19 cellular contexts compared by ENCODE assay signal in the genomic region with DNA sequence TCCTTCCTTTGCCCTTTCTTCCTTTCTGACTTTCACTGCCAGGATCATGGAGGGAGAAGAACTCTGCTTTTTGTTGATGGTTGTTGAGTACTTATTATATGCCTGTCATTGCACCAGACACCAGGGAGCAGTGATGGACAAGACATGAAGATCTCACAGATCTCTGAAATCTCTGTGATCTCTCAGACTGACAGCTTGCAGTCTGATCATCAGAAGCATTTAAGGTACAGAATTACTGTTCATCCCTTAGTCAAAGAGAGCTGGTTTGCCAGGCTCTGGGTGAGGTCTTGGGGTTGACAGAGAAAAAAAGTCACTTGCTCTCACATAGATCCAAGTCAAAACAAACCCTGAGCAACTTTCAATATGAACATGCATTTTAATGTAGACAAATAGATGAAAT.
DNase-seq lines count a peak whose midpoint lies in the region; ATAC-seq and TF ChIP-seq lines count a peak whose summit lies in the region.
"Had no signal": no experiment of that assay in that cellular context is flagged by ENCODE, and none has a peak within 500 bp of the region (broad histone marks: within the 10 kb centered on the region; RNA-seq: fewer than 3 reads in every experiment).

No MANE protein-coding gene starts in this region.

- no peak overlapping the region for H3K27ac Mint-ChIP-seq in activated CD8-positive, alpha-beta T cell treated with anti-CD3 and anti-CD28 coated beads for 36 hours
- no peak overlapping the region for H3K27ac Mint-ChIP-seq in activated CD8-positive, alpha-beta T cell treated with anti-CD3 and anti-CD28 coated beads, Interleukin-2, amount 10 ng/mL, durations not matched to agents 7 days and 5 days
- H3K27ac Mint-ChIP-seq in stimulated activated effector memory CD8-positive, alpha-beta T cell treated with anti-CD3 and anti-CD28 coated beads, Interleukin-12 subunit alpha, Interleukin-12 subunit beta, amount 100 ng/mL, for 72 hours = no peak overlapping the region
- no peak overlapping the region for H3K27ac Mint-ChIP-seq in endodermal cell
- H3K27ac Mint-ChIP-seq: CD4-positive, alpha-beta T cell had no signal

- H3K9me3 ChIP-seq in endodermal cell (ENCODE audit: control insufficient read depth, low read length) = no peaks in the 10 kb centered on the region

- no peaks in the 10 kb centered on the region for H3K36me3 ChIP-seq in endodermal cell (ENCODE audit: control insufficient read depth, insufficient read depth, low read length)

- H3K4me1 Mint-ChIP-seq in activated CD8-positive, alpha-beta T cell treated with anti-CD3 and anti-CD28 coated beads for 36 hours (ENCODE audit: low read depth) = peaks cover 5% of the 10 kb centered on the region
- peaks cover 2% of the 10 kb centered on the region for H3K4me1 Mint-ChIP-seq in activated CD8-positive, alpha-beta T cell treated with anti-CD3 and anti-CD28 coated beads, Interleukin-2, amount 10 ng/mL, durations not matched to agents 7 days and 5 days (ENCODE audit: low read depth)
- H3K4me1 Mint-ChIP-seq in stimulated activated effector memory CD8-positive, alpha-beta T cell treated with anti-CD3 and anti-CD28 coated beads, Interleukin-12 subunit alpha, Interleukin-12 subunit beta, amount 100 ng/mL, for 72 hours = peaks cover 11% of the 10 kb centered on the region
- no peaks in the 10 kb centered on the region for H3K4me1 Mint-ChIP-seq in endodermal cell
- H3K4me1 Mint-ChIP-seq: IgD-negative memory B cell had no signal

- no peaks in the 10 kb centered on the region for H3K36me3 Mint-ChIP-seq in activated CD8-positive, alpha-beta T cell treated with anti-CD3 and anti-CD28 coated beads for 36 hours (ENCODE audit: low read depth)
- H3K36me3 Mint-ChIP-seq in activated CD8-positive, alpha-beta T cell treated with anti-CD3 and anti-CD28 coated beads, Interleukin-2, amount 10 ng/mL, durations not matched to agents 7 days and 5 days (ENCODE audit: low read depth) = no peaks in the 10 kb centered on the region
- no peaks in the 10 kb centered on the region for H3K36me3 Mint-ChIP-seq in stimulated activated effector memory CD8-positive, alpha-beta T cell treated with anti-CD3 and anti-CD28 coated beads, Interleukin-12 subunit alpha, Interleukin-12 subunit beta, amount 100 ng/mL, for 72 hours
- H3K36me3 Mint-ChIP-seq in endodermal cell (ENCODE audit: low read depth) = peaks cover 3% of the 10 kb centered on the region

- no peaks in the 10 kb centered on the region for H3K27me3 Mint-ChIP-seq in activated CD8-positive, alpha-beta T cell treated with anti-CD3 and anti-CD28 coated beads for 36 hours
- H3K27me3 Mint-ChIP-seq in activated CD8-positive, alpha-beta T cell treated with anti-CD3 and anti-CD28 coated beads, Interleukin-2, amount 10 ng/mL, durations not matched to agents 7 days and 5 days (ENCODE audit: low read depth) = no peaks in the 10 kb centered on the region
- no peaks in the 10 kb centered on the region for H3K27me3 Mint-ChIP-seq in endodermal cell (ENCODE audit: insufficient read depth)
- H3K27me3 Mint-ChIP-seq: CD4-positive, alpha-beta T cell; IgD-negative memory B cell had no signal

- H3K4me3 Mint-ChIP-seq in activated CD8-positive, alpha-beta T cell treated with anti-CD3 and anti-CD28 coated beads for 36 hours = no peak overlapping the region
- H3K4me3 Mint-ChIP-seq in activated CD8-positive, alpha-beta T cell treated with anti-CD3 and anti-CD28 coated beads, Interleukin-2, amount 10 ng/mL, durations not matched to agents 7 days and 5 days = no peak overlapping the region
- H3K4me3 Mint-ChIP-seq in stimulated activated effector memory CD8-positive, alpha-beta T cell treated with anti-CD3 and anti-CD28 coated beads, Interleukin-12 subunit alpha, Interleukin-12 subunit beta, amount 100 ng/mL, for 72 hours = no peak overlapping the region
- H3K4me3 Mint-ChIP-seq in endodermal cell = no peak overlapping the region
- H3K4me3 Mint-ChIP-seq: CD4-positive, alpha-beta T cell; H9; IgD-negative memory B cell had no signal

- H3K27ac ChIP-seq in endodermal cell (ENCODE audit: low read depth, low read length) = no peak overlapping the region
- H3K27ac ChIP-seq: HL-60 had no signal

- no peak overlapping the region for H3K9ac ChIP-seq in endodermal cell (ENCODE audit: extremely low read depth, low read length, poor library complexity, severe bottlenecking)

- TF ChIP-seq CTCF in activated CD8-positive, alpha-beta T cell treated with anti-CD3 and anti-CD28 coated beads for 36 hours (IDR thresholded peaks at IDR 0.05) = no peak
- TF ChIP-seq CTCF in endodermal cell (conservative IDR thresholded peaks at IDR 0.05) = no peak

- POLR2A ChIA-PET in activated CD8-positive, alpha-beta T cell treated with anti-CD3 and anti-CD28 coated beads for 36 hours (lab: Charles Lee) = no interaction called here
- POLR2A ChIA-PET in activated CD8-positive, alpha-beta T cell treated with anti-CD3 and anti-CD28 coated beads, Interleukin-2, amount 10 ng/mL, durations not matched to agents 7 days and 5 days (lab: Charles Lee) = interaction anchor here (0.6 kb wide), 1 partner anchor 73 kb away, joined by 3 read pairs; no protein-coding TSS in a partner anchor

- in situ Hi-C loops in SK-MEL-5 (cut with HindIII; ENCODE audit: low pct_unique_long_range_greater_than_20kb, low sequenced_read_pairs) = no loop called here

- H3K9me3 Mint-ChIP-seq in activated CD8-positive, alpha-beta T cell treated with anti-CD3 and anti-CD28 coated beads for 36 hours = peaks cover 4% of the 10 kb centered on the region
- no peaks in the 10 kb centered on the region for H3K9me3 Mint-ChIP-seq in activated CD8-positive, alpha-beta T cell treated with anti-CD3 and anti-CD28 coated beads, Interleukin-2, amount 10 ng/mL, durations not matched to agents 7 days and 5 days (ENCODE audit: insufficient read depth)
- H3K9me3 Mint-ChIP-seq in stimulated activated effector memory CD8-positive, alpha-beta T cell treated with anti-CD3 and anti-CD28 coated beads, Interleukin-12 subunit alpha, Interleukin-12 subunit beta, amount 100 ng/mL, for 72 hours = no peaks in the 10 kb centered on the region
- no peaks in the 10 kb centered on the region for H3K9me3 Mint-ChIP-seq in endodermal cell
- H3K9me3 Mint-ChIP-seq: CD4-positive, alpha-beta T cell; H9 had no signal

- no peaks in the 10 kb centered on the region for H3K4me1 ChIP-seq in endodermal cell (ENCODE audit: control insufficient read depth, insufficient read depth, low read length)

- no peak overlapping the region for H3K4me3 ChIP-seq in endodermal cell (ENCODE audit: low read length)

- CTCF ChIA-PET in activated CD8-positive, alpha-beta T cell treated with anti-CD3 and anti-CD28 coated beads for 36 hours (lab: Charles Lee) = interaction anchor here (0.6 to 1.2 kb wide), 3 partner anchors 10 to 76 kb away, joined by 3 to 6 read pairs (median 3); no protein-coding TSS in a partner anchor
- CTCF ChIA-PET in activated CD8-positive, alpha-beta T cell treated with anti-CD3 and anti-CD28 coated beads, Interleukin-2, amount 10 ng/mL, durations not matched to agents 7 days and 5 days (lab: Charles Lee) = interaction anchor here (0.9 to 1.3 kb wide), 2 partner anchors 106 to 205 kb away, joined by 3 to 4 read pairs; no protein-coding TSS in a partner anchor

- intact Hi-C loops in activated CD8-positive, alpha-beta T cell treated with anti-CD3 and anti-CD28 coated beads for 36 hours (cut with micrococcal nuclease) = no loop called here

- peak; percentile 64 for ATAC-seq in activated CD8-positive, alpha-beta T cell treated with anti-CD3 and anti-CD28 coated beads for 36 hours
- ATAC-seq in activated CD8-positive, alpha-beta T cell treated with anti-CD3 and anti-CD28 coated beads, Interleukin-2, amount 10 ng/mL, durations not matched to agents 7 days and 5 days = no peak
- ATAC-seq in stimulated activated effector memory CD8-positive, alpha-beta T cell treated with anti-CD3 and anti-CD28 coated beads, Interleukin-12 subunit alpha, Interleukin-12 subunit beta, amount 100 ng/mL, for 72 hours = peak; percentile 97

- H3K27me3 ChIP-seq in endodermal cell (ENCODE audit: control insufficient read depth, insufficient read depth, low read length, poor library complexity, severe bottlenecking) = no peaks in the 10 kb centered on the region

- DNase-seq in activated CD8-positive, alpha-beta T cell treated with anti-CD3 and anti-CD28 coated beads for 36 hours = no peak
- no peak for DNase-seq in activated CD8-positive, alpha-beta T cell treated with anti-CD3 and anti-CD28 coated beads, Interleukin-2, amount 10 ng/mL, durations not matched to agents 7 days and 5 days
- DNase-seq in stimulated activated CD4-positive, alpha-beta T cell treated with anti-CD3 and anti-CD28 coated beads, Interleukin-1b, Interleukin-23, amount 100 ng/mL, for 48 hours = peak; percentile 42
- DNase-seq in stimulated activated CD4-positive, alpha-beta T cell treated with anti-CD3 and anti-CD28 coated beads, Interleukin-2, amount 100 ng/mL, for 48 hours = no peak
- DNase-seq in SK-MEL-5 (ENCODE audit: low read depth, low spot score) = peak; percentile 31
- no peak for DNase-seq in stimulated activated effector memory CD8-positive, alpha-beta T cell treated with anti-CD3 and anti-CD28 coated beads, Interleukin-12 subunit alpha, Interleukin-12 subunit beta, amount 100 ng/mL, for 72 hours (ENCODE audit: low spot score in 2 of 2)
- DNase-seq in AG08396 (ENCODE audit: low spot score) = no peak
- no peak for DNase-seq in endodermal cell
- DNase-seq: AML-193; CD4-positive, alpha-beta T cell; DMS79 treated with DMSO at 0.1 percent for 48 hours; H9; NCI-H1417; NCI-H187 treated with DMSO at 0.1 percent for 48 hours; NCI-H69; RPMI8226; SIG-M5 had no signal

Comparison
In these comparisons a context has a peak if more than half of its experiments do, and no peak if none do; other contexts are left out.
1. DNase-seq: peak in stimulated activated CD4-positive, alpha-beta T cell treated with anti-CD3 and anti-CD28 coated beads, Interleukin-1b, Interleukin-23, amount 100 ng/mL, for 48 hours (single experiment) and SK-MEL-5 (single experiment); none in activated CD8-positive, alpha-beta T cell treated with anti-CD3 and anti-CD28 coated beads for 36 hours (single experiment), activated CD8-positive, alpha-beta T cell treated with anti-CD3 and anti-CD28 coated beads, Interleukin-2, amount 10 ng/mL, durations not matched to agents 7 days and 5 days (single experiment), stimulated activated CD4-positive, alpha-beta T cell treated with anti-CD3 and anti-CD28 coated beads, Interleukin-2, amount 100 ng/mL, for 48 hours (0 of 2), stimulated activated effector memory CD8-positive, alpha-beta T cell treated with anti-CD3 and anti-CD28 coated beads, Interleukin-12 subunit alpha, Interleukin-12 subunit beta, amount 100 ng/mL, for 72 hours (0 of 2), AG08396 (single experiment) and endodermal cell (single experiment).